21 cellular contexts compared by ENCODE assay signal in the genomic region with DNA sequence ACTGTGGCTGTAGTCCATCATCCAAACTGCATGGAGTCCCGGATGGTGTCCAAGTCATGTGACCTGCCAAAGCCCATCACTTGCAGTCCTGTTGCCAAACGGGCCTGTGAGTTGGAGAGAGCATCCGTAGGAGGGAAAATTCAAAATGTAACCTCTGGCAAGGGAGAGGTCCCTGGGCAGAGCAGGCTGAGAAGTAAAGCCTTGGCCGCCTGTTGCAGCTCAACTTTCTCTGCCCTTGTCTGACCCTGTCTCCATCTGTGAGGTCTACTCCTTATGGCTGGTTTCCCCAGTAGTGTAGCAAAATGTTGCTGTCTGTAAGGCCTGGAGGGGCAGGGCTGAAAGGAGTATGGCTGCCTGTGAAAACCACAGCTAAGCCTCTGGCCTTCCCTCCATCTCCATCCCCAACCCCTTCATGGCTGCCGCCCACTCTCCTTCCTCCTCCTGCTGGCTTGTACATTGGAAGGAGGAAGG.
DNase-seq lines count a peak whose midpoint lies in the region; TF ChIP-seq lines count a peak whose summit lies in the region.
"Had no signal": no experiment of that assay in that cellular context is flagged by ENCODE, and none has a peak within 500 bp of the region (broad histone marks: within the 10 kb centered on the region; RNA-seq: fewer than 3 reads in every experiment).

No MANE protein-coding gene starts in this region.

- no peaks in the 10 kb centered on the region for H3K36me3 Mint-ChIP-seq in endodermal cell (ENCODE audit: low read depth)

- no peak overlapping the region for H3K4me3 ChIP-seq in endodermal cell (ENCODE audit: low read length)
- no peak overlapping the region for H3K4me3 ChIP-seq in sigmoid colon
- H3K4me3 ChIP-seq: transverse colon had no signal

- H3K27ac Mint-ChIP-seq in endodermal cell: no peak overlapping the region
- H3K27ac Mint-ChIP-seq: CD4-positive, alpha-beta memory T cell had no signal

- no peak for TF ChIP-seq POLR2A in sigmoid colon (IDR thresholded peaks at IDR 0.05)

- H3K9me3 Mint-ChIP-seq in endodermal cell: no peaks in the 10 kb centered on the region
- H3K9me3 Mint-ChIP-seq: CD4-positive, alpha-beta memory T cell had no signal

- no peaks in the 10 kb centered on the region for H3K27me3 Mint-ChIP-seq in endodermal cell (ENCODE audit: insufficient read depth)
- H3K27me3 Mint-ChIP-seq: CD4-positive, alpha-beta memory T cell had no signal

- H3K9ac ChIP-seq in endodermal cell (ENCODE audit: extremely low read depth, low read length, poor library complexity, severe bottlenecking): no peak overlapping the region

- H3K4me3 Mint-ChIP-seq in endodermal cell: no peak overlapping the region
- H3K4me3 Mint-ChIP-seq: CD4-positive, alpha-beta memory T cell had no signal

- H3K36me3 ChIP-seq in endodermal cell (ENCODE audit: control insufficient read depth, insufficient read depth, low read length): no peaks in the 10 kb centered on the region
- no peaks in the 10 kb centered on the region for H3K36me3 ChIP-seq in sigmoid colon
- H3K36me3 ChIP-seq: transverse colon had no signal

- H3K4me1 Mint-ChIP-seq in endodermal cell: peaks cover 6% of the 10 kb centered on the region
- H3K4me1 Mint-ChIP-seq: CD4-positive, alpha-beta memory T cell had no signal

- intact Hi-C loops in sigmoid colon (cut with DNase I): no loop called here

- DNase-seq in NCI-H446 treated with DMSO at 0.1 percent for 48 hours (lab: John Stamatoyannopoulos, UW) (peak; percentile 62), endodermal cell (peak; percentile 32), iris pigment epithelial cell (ENCODE audit: low read depth) (peak; percentile 5), sigmoid colon (peak; percentile 66), DMS53 treated with DMSO at 0.1 percent for 48 hours (lab: John Stamatoyannopoulos, UW; ENCODE audit: unreplicated experiment) (no peak), AML-193 (lab: John Stamatoyannopoulos, UW) (no peak), MV-4-11 (lab: John Stamatoyannopoulos, UW) (no peak), NCI-H2227 treated with DMSO at 0.1 percent for 48 hours (lab: John Stamatoyannopoulos, UW) (no peak)
- DNase-seq: activated CD4-positive, alpha-beta T cell treated with anti-CD3 and anti-CD28 coated beads, Interleukin-2, amount 50 U/mL, for 48 hours; activated gamma-delta T cell; CD4-positive, alpha-beta memory T cell; DND-41; erythroblast; glutamatergic neuron; GOT3; NCI-H1694 treated with DMSO at 0.1 percent for 48 hours; stimulated activated CD4-positive, alpha-beta T cell treated with anti-CD3 and anti-CD28 coated beads, Interleukin-2, amount 100 ng/mL, for 24 hours; stimulated activated naive CD8-positive, alpha-beta T cell treated with anti-CD3 and anti-CD28 coated beads, Interleukin-15, Interleukin-2, amounts not matched to agents 100 U/mL and 50 U/mL, for 24 hours; T-helper 2 cell; transverse colon had no signal

- TF ChIP-seq EP300 in sigmoid colon (IDR thresholded peaks at IDR 0.05): no peak

- H3K27me3 ChIP-seq in endodermal cell (ENCODE audit: control insufficient read depth, insufficient read depth, low read length, poor library complexity, severe bottlenecking): no peaks in the 10 kb centered on the region
- no peaks in the 10 kb centered on the region for H3K27me3 ChIP-seq in sigmoid colon
- H3K27me3 ChIP-seq: transverse colon had no signal

- H3K4me1 ChIP-seq in endodermal cell (ENCODE audit: control insufficient read depth, insufficient read depth, low read length): no peaks in the 10 kb centered on the region
- peaks cover 0 to 18% (median 9%) of the 10 kb centered on the region in 4 donors for H3K4me1 ChIP-seq in sigmoid colon
- H3K4me1 ChIP-seq: transverse colon had no signal

- H3K9me3 ChIP-seq in endodermal cell (ENCODE audit: control insufficient read depth, low read length): no peaks in the 10 kb centered on the region
- H3K9me3 ChIP-seq in sigmoid colon: no peaks in the 10 kb centered on the region
- H3K9me3 ChIP-seq: transverse colon had no signal

- 78 to 95% methylated on average over 3 to 5 of the region's 5 CpGs for WGBS in endodermal cell (ENCODE audit: insufficient coverage in 1 of 2, insufficient read length in 1 of 2), 2 experiments
- WGBS in sigmoid colon, 2 donors: 76 to 89% methylated on average over 5 of the region's 5 CpGs

- H3K27ac ChIP-seq in endodermal cell (ENCODE audit: low read depth, low read length) (no peak overlapping the region), sigmoid colon (no peak overlapping the region)
- H3K27ac ChIP-seq: transverse colon, VCaP had no signal

- TF ChIP-seq CTCF in endodermal cell (conservative IDR thresholded peaks at IDR 0.05): no peak
- no peak for TF ChIP-seq CTCF in sigmoid colon (IDR thresholded peaks at IDR 0.05)

Comparison
In these comparisons a context has a peak if more than half of its experiments do, and no peak if none do; other contexts are left out.
1. DNase-seq: peak in NCI-H446 treated with DMSO at 0.1 percent for 48 hours (single experiment), endodermal cell (single experiment), iris pigment epithelial cell (single experiment) and sigmoid colon (single experiment); none in DMS53 treated with DMSO at 0.1 percent for 48 hours (single experiment), AML-193 (0 of 2), MV-4-11 (single experiment) and NCI-H2227 treated with DMSO at 0.1 percent for 48 hours (single experiment).